Comparison of ENCODE assay signal across 15 cellular contexts in genomic region chr1:230126529-230127104, GRCh38. TPM values are rescaled to one million over a fixed set of nuclear protein-coding genes. Genes with fewer than 3 reads are reported as not detected.
DNase-seq lines count a peak whose midpoint lies in the region; ATAC-seq and TF ChIP-seq lines count a peak whose summit lies in the region.
"Had no signal": no experiment of that assay in that cellular context is flagged by ENCODE, and none has a peak within 500 bp of the region (broad histone marks: within the 10 kb centered on the region; RNA-seq: fewer than 3 reads in every experiment).

No MANE protein-coding gene starts in this region.

- H3K4me1 ChIP-seq in H9 (ENCODE audit: insufficient read depth, low read length) (no peaks in the 10 kb centered on the region; the same call in 1 of the 2 replicates), upper lobe of left lung (peaks cover 9 to 31% (median 22%) of the 10 kb centered on the region in 4 donors)
- H3K4me1 ChIP-seq: parathyroid adenoma had no signal

- no peak overlapping the region for H3K4me2 ChIP-seq in H9 (ENCODE audit: insufficient read depth, insufficient read length, low read length)

- no peak overlapping the region for H2BK5ac ChIP-seq in H9 (ENCODE audit: insufficient read length, low read length)

- no CpG with 5 or more reads among the region's 16 CpGs for WGBS in H9 (ENCODE audit: extremely low coverage, insufficient read length, low lambda C conversion rate)
- whole genome bisulfite sequencing in upper lobe of left lung, 2 donors: 69 to 80% methylated on average over 16 of the region's 16 CpGs

- H3K4me1 Mint-ChIP-seq in H9: peaks cover 22 to 50% of the 10 kb centered on the region in 2 experiments
- peaks cover 69% of the 10 kb centered on the region for H3K4me1 Mint-ChIP-seq in activated naive CD8-positive, alpha-beta T cell (ENCODE audit: low read depth)
- H3K4me1 Mint-ChIP-seq in natural killer cell: peaks cover 64 to 70% of the 10 kb centered on the region in 2 donors

- no peak overlapping the region for H2AK5ac ChIP-seq in H9 (ENCODE audit: insufficient read length, low read length)

- H4K8ac ChIP-seq in H9 (replicated peaks; ENCODE audit: insufficient read length, low read depth, low read length): no peak overlapping the region

- H3K79me1 ChIP-seq in H9 (ENCODE audit: insufficient read depth, low read depth, low read length, poor library complexity, severe bottlenecking): peaks cover 4% of the 10 kb centered on the region

- H4K5ac ChIP-seq in H9 (ENCODE audit: insufficient read length, low read depth, low read length): no peak overlapping the region

- DNase-seq in NCI-H748 (lab: John Stamatoyannopoulos, UW; ENCODE audit: unreplicated experiment): peak; percentile 39
- DNase-seq in NCI-H748 treated with DMSO at 0.1 percent for 48 hours (lab: John Stamatoyannopoulos, UW): no peak
- no peak for DNase-seq in H9
- no peak for DNase-seq in natural killer cell
- DNase-seq in NCI-H226: no peak
- DNase-seq in upper lobe of left lung: no peak
- no peak for DNase-seq in dermis blood vessel endothelial cell
- DNase-seq: dorsolateral prefrontal cortex, NCI-H1105 treated with DMSO at 0.1 percent for 48 hours, NCI-H446 treated with DMSO at 0.1 percent for 48 hours had no signal

- no peak overlapping the region for H2AFZ ChIP-seq in H9 (ENCODE audit: low read length)
- H2AFZ ChIP-seq: parathyroid adenoma had no signal

- H2BK15ac ChIP-seq in H9 (ENCODE audit: low read depth, low read length): no peak overlapping the region

- no peak overlapping the region for H3K18ac ChIP-seq in H9 (ENCODE audit: insufficient read length, low read depth, low read length)

- peak overlapping the region in 2 of 3 experiments; percentile 75 to 84; a peak in 3 of 7 replicates for H3K27ac Mint-ChIP-seq in H9
- peak overlapping the region; percentile 86 for H3K27ac Mint-ChIP-seq in activated naive CD8-positive, alpha-beta T cell
- H3K27ac Mint-ChIP-seq in natural killer cell: peak overlapping the region; percentile 80 to 93

- TF ChIP-seq CTCF in H9 (conservative IDR thresholded peaks at IDR 0.05): no peak
- TF ChIP-seq CTCF in natural killer cell (IDR thresholded peaks at IDR 0.05): no peak
- TF ChIP-seq CTCF in upper lobe of left lung (IDR thresholded peaks at IDR 0.05): no peak

- no peak for TF ChIP-seq POLR2A in upper lobe of left lung (IDR thresholded peaks at IDR 0.05)

- H2BK12ac ChIP-seq in H9 (ENCODE audit: insufficient read length, low read depth, low read length): no peak overlapping the region

- H4K20me1 ChIP-seq in H9 (ENCODE audit: control insufficient read depth, insufficient read depth, insufficient read length): no peaks in the 10 kb centered on the region

- H2BK20ac ChIP-seq in H9 (ENCODE audit: low read depth, low read length, poor library complexity, severe bottlenecking): no peak overlapping the region

- H3K79me2 ChIP-seq in H9 (ENCODE audit: insufficient read depth, low read length): peaks cover 5% of the 10 kb centered on the region; the same call in 1 of the 2 replicates
- H3K79me2 ChIP-seq: parathyroid adenoma had no signal

- ATAC-seq in natural killer cell: no peak
- ATAC-seq in upper lobe of left lung (ENCODE audit: low FRiP score in 2 of 2): no peak
- ATAC-seq: Panc1 had no signal

- H3K36me3 Mint-ChIP-seq in H9 (ENCODE audit: insufficient read depth in 1 of 3, low read depth in 3 of 3) (no peaks in the 10 kb centered on the region; a peak in 1 of 7 replicates), natural killer cell (no peaks in the 10 kb centered on the region)
- peaks cover 5% of the 10 kb centered on the region for H3K36me3 Mint-ChIP-seq in activated naive CD8-positive, alpha-beta T cell

- no peak overlapping the region for H3K4ac ChIP-seq in H9 (ENCODE audit: low read depth, low read length)

- TF ChIP-seq EP300 in upper lobe of left lung (IDR thresholded peaks at IDR 0.05): no peak

- H3K9me3 Mint-ChIP-seq in H9 (no peaks in the 10 kb centered on the region), natural killer cell (no peaks in the 10 kb centered on the region)
- no peaks in the 10 kb centered on the region for H3K9me3 Mint-ChIP-seq in activated naive CD8-positive, alpha-beta T cell (ENCODE audit: low read depth)

- H3K4me3 Mint-ChIP-seq in H9 (peak overlapping the region in 1 of 2 experiments; percentile 18; a peak in 1 of 5 replicates), natural killer cell (peak overlapping the region; percentile 79)
- H3K4me3 Mint-ChIP-seq in activated naive CD8-positive, alpha-beta T cell: peak overlapping the region; percentile 66

- no peak overlapping the region for H4K91ac ChIP-seq in H9 (ENCODE audit: insufficient read length, low read depth, low read length)

- H3K9me3 ChIP-seq in H9 (ENCODE audit: control insufficient read depth, low read depth, low read length): no peaks in the 10 kb centered on the region
- H3K9me3 ChIP-seq in upper lobe of left lung: no peaks in the 10 kb centered on the region
- H3K9me3 ChIP-seq: thoracic aorta had no signal

- H3K23ac ChIP-seq in H9 (ENCODE audit: insufficient read length, low read depth, low read length): no peak overlapping the region

- H2BK120ac ChIP-seq in H9 (ENCODE audit: low read depth, low read length, poor library complexity, severe bottlenecking): no peak overlapping the region

- H3K27ac ChIP-seq in H9 (ENCODE audit: insufficient read length, low read depth, low read length) (no peak overlapping the region), upper lobe of left lung (no peak overlapping the region)
- H3K27ac ChIP-seq: 22Rv1, parathyroid adenoma, thoracic aorta had no signal

- H3K27me3 ChIP-seq in H9 (ENCODE audit: insufficient read depth, low read length): no peaks in the 10 kb centered on the region
- no peaks in the 10 kb centered on the region for H3K27me3 ChIP-seq in upper lobe of left lung
- H3K27me3 ChIP-seq: dorsolateral prefrontal cortex had no signal

- H3K27me3 Mint-ChIP-seq in H9 (ENCODE audit: low read depth) (no peaks in the 10 kb centered on the region), natural killer cell (ENCODE audit: low read depth in 2 of 2) (no peaks in the 10 kb centered on the region)
- no peaks in the 10 kb centered on the region for H3K27me3 Mint-ChIP-seq in activated naive CD8-positive, alpha-beta T cell

- intact Hi-C loops in natural killer cell (cut with micrococcal nuclease): no loop called here

- H3T11ph ChIP-seq in H9 (ENCODE audit: low read length): no peak overlapping the region

- H3K56ac ChIP-seq in H9 (ENCODE audit: insufficient read length, low read depth, low read length): no peak overlapping the region

- no peaks in the 10 kb centered on the region for H3K23me2 ChIP-seq in H9 (ENCODE audit: insufficient read length, low read depth, low read length, poor library complexity, severe bottlenecking)

- no peak overlapping the region for H3K4me3 ChIP-seq in upper lobe of left lung
- H3K4me3 ChIP-seq: dorsolateral prefrontal cortex, thoracic aorta had no signal

- no peak overlapping the region for H3K14ac ChIP-seq in H9 (ENCODE audit: insufficient read depth, low read length)

- no peaks in the 10 kb centered on the region for H3K36me3 ChIP-seq in upper lobe of left lung
- H3K36me3 ChIP-seq: thoracic aorta had no signal

- H3K9ac ChIP-seq in H9 (ENCODE audit: extremely low read depth, insufficient read length, low read length): no peak overlapping the region
- H3K9ac ChIP-seq: parathyroid adenoma had no signal

RNA-seq across cellular contexts. Expression of gene GALNT2, which starts 59.6 kb away (rescaled TPM):
- 56.1 and 57.6 TPM in 2 replicates for total RNA-seq in H9 (2021)
- 10 to 100 TPM; 31.2 to 53.6 (median 47.3) TPM for total RNA-seq in natural killer cell
- total RNA-seq in upper lobe of left lung: 10 to 100 TPM; 51.3 to 62.3 (median 56.2) TPM
- total RNA-seq in dermis blood vessel endothelial cell: 49.4 and 90.3 TPM in 2 replicates
